ENCODE assay signal across 8 cellular contexts in genomic region chr6:83221886-83222479, GRCh38. TPM values are rescaled to one million over a fixed set of nuclear protein-coding genes. Genes with fewer than 3 reads are reported as not detected.
DNase-seq lines count a peak whose midpoint lies in the region; ATAC-seq, FAIRE-seq and TF ChIP-seq lines count a peak whose summit lies in the region.

No MANE protein-coding gene starts in this region.

- H3K4ac ChIP-seq in IMR-90 (ENCODE audit: low read depth, low read length), result no peak overlapping the region

- no peak overlapping the region for H2BK5ac ChIP-seq in IMR-90 (ENCODE audit: low read depth, low read length, poor library complexity, severe bottlenecking)

- H3K9me3 ChIP-seq in IMR-90 (ENCODE audit: control insufficient read depth, insufficient read depth, low read length), result no peaks in the 10 kb centered on the region
- H3K9me3 ChIP-seq in Peyer's patch, result no peaks in the 10 kb centered on the region
- no peaks in the 10 kb centered on the region for H3K9me3 ChIP-seq in small intestine (ENCODE audit: control insufficient read depth, low read depth)

- TF ChIP-seq POLR2A in IMR-90 (IDR thresholded peaks at IDR 0.05; ENCODE audit: low read depth, low read length), result peak; percentile 49
- no peak for TF ChIP-seq POLR2A in Peyer's patch (IDR thresholded peaks at IDR 0.05)

- no peak overlapping the region for H2BK20ac ChIP-seq in IMR-90 (ENCODE audit: low read depth, low read length)

- POLR2A ChIA-PET in IMR-90 (lab: Charles Lee; ENCODE audit: unreplicated experiment), result no interaction called here

- no peak overlapping the region for H4K8ac ChIP-seq in IMR-90 (ENCODE audit: low read depth in 2 of 2, low read length in 2 of 2)

- H3K4me3 ChIP-seq in IMR-90 (ENCODE audit: insufficient read depth, low read depth, low read length), result no peak overlapping the region
- no peak overlapping the region for H3K4me3 ChIP-seq in Peyer's patch
- H3K4me3 ChIP-seq in fibroblast of pulmonary artery (replicated peaks; ENCODE audit: low read depth, low read length), result no peak overlapping the region
- no peak overlapping the region for H3K4me3 ChIP-seq in small intestine (ENCODE audit: low read depth in 1 of 2, low read length in 2 of 2)

- H2BK120ac ChIP-seq in IMR-90 (ENCODE audit: low read depth, low read length), result no peak overlapping the region

- no peak overlapping the region for H3K23ac ChIP-seq in IMR-90 (ENCODE audit: low read depth, low read length)

- H3K4me2 ChIP-seq in IMR-90 (ENCODE audit: low read depth, low read length), result no peak overlapping the region

- no peak overlapping the region for H2BK15ac ChIP-seq in IMR-90 (ENCODE audit: low read depth, low read length)

- dilution Hi-C loops in IMR-90 (cut with HindIII; ENCODE audit: low sequenced_read_pairs, unreplicated experiment), result loop anchor here (25.0 kb wide), 1 partner anchor 290 kb away; the partner anchor contains the start of gene PRSS35

- no peak overlapping the region for H2AFZ ChIP-seq in IMR-90 (replicated peaks; ENCODE audit: low read length, poor library complexity)

- H4K91ac ChIP-seq in IMR-90 (ENCODE audit: insufficient read depth, low read depth, low read length), result no peak overlapping the region

- no peaks in the 10 kb centered on the region for H3K79me1 ChIP-seq in IMR-90 (ENCODE audit: low read depth in 1 of 2, low read length in 2 of 2)

- 75% methylated on average over 1 of the region's 3 CpGs; no CpG with 5 or more reads in 1 of the 2 experiments for WGBS in IMR-90 (ENCODE audit: extremely low coverage in 2 of 2, insufficient read length in 1 of 2), 2 experiments
- WGBS in small intestine, 3 donors, result 28 to 55% (median 43%) methylated on average over 3 of the region's 3 CpGs

- no peak overlapping the region for H3K18ac ChIP-seq in IMR-90 (ENCODE audit: low read depth, low read length)

- H3K9ac ChIP-seq in IMR-90 (ENCODE audit: low read depth, low read length), result no peak overlapping the region

- TF ChIP-seq CTCF in IMR-90 (conservative IDR thresholded peaks at IDR 0.05; ENCODE audit: low read depth, low read length) (peak; percentile 63), Peyer's patch (IDR thresholded peaks at IDR 0.05) (peak in 4 of 6 experiments; percentile 46 to 59 (median 52)), fibroblast of pulmonary artery (IDR thresholded peaks at IDR 0.05; ENCODE audit: low read length, missing control alignments) (peak; percentile 48)

- H3K4me1 ChIP-seq in IMR-90 (ENCODE audit: control insufficient read depth, insufficient read depth, low read length), result peaks cover 5% of the 10 kb centered on the region
- no peaks in the 10 kb centered on the region for H3K4me1 ChIP-seq in Peyer's patch
- no peaks in the 10 kb centered on the region for H3K4me1 ChIP-seq in small intestine (ENCODE audit: control insufficient read depth in 2 of 2, insufficient read depth in 1 of 2, low read depth in 1 of 2, low read length in 1 of 2)

- peak; percentile 67 for TF ChIP-seq RAD21 in IMR-90 (IDR thresholded peaks at IDR 0.05; ENCODE audit: low read length)

- no peak overlapping the region for H2AK9ac ChIP-seq in IMR-90 (replicated peaks; ENCODE audit: low read depth, low read length, poor library complexity)

- DNase-seq in NCI-H2107 treated with DMSO at 0.1 percent for 48 hours (lab: John Stamatoyannopoulos, UW; ENCODE audit: unreplicated experiment) (peak; percentile 19), NCI-H2107 (lab: John Stamatoyannopoulos, UW) (no peak), IMR-90 (peak; percentile 54), Peyer's patch (no peak), fibroblast of pulmonary artery (ENCODE audit: low read depth) (peak; percentile 73), small intestine (peak; percentile 36), amygdala (lab: John Stamatoyannopoulos, UW) (no peak)

- H3K9me1 ChIP-seq in IMR-90 (ENCODE audit: insufficient read depth, low read length), result peaks cover 3% of the 10 kb centered on the region; the same call in 1 of the 2 replicates

- ATAC-seq in IMR-90 (ENCODE audit: low read depth) (0 out of 2 replicates have a peak, but pooled peaks have one; percentile 19), GM19467 (IDR thresholded peaks at IDR 0.05; ENCODE audit: unreplicated experiment) (no peak)

- no peaks in the 10 kb centered on the region for H3K27me3 ChIP-seq in IMR-90 (ENCODE audit: control insufficient read depth, insufficient read depth, low read length)
- no peaks in the 10 kb centered on the region for H3K27me3 ChIP-seq in Peyer's patch
- no peaks in the 10 kb centered on the region for H3K27me3 ChIP-seq in small intestine (ENCODE audit: control insufficient read depth in 2 of 2, insufficient read depth in 2 of 2, low read length in 2 of 2)

- CTCF ChIA-PET in IMR-90 (lab: Yijun Ruan, JAX), result interaction anchor here (0.5 to 4.0 kb wide), 19 partner anchors 12 to 960 kb away, joined by 3 to 47 read pairs (median 3); partner anchors contain the start of genes DOP1A and PRSS35

- H3K36me3 ChIP-seq in IMR-90 (ENCODE audit: control insufficient read depth, insufficient read depth, low read length) (no peaks in the 10 kb centered on the region), Peyer's patch (no peaks in the 10 kb centered on the region), small intestine (ENCODE audit: control insufficient read depth in 2 of 2, insufficient read depth in 2 of 2, low read length in 2 of 2) (peaks cover 0 to 3% of the 10 kb centered on the region in 2 donors)

- H3K14ac ChIP-seq in IMR-90 (replicated peaks; ENCODE audit: low read depth, low read length), result no peak overlapping the region

- in situ Hi-C loops in IMR-90 (cut with MboI; ENCODE audit: low sequenced_read_pairs), result loop anchor here (5.0 kb wide), 1 partner anchor 295 kb away; no protein-coding TSS in a partner anchor

- H2AK5ac ChIP-seq in IMR-90 (ENCODE audit: low read depth, low read length), result no peak overlapping the region

- BruUV-seq in IMR-90 (replicated peaks; lab: Mats Ljungman, UMichigan), result no TSS peak

- H4K5ac ChIP-seq in IMR-90 (ENCODE audit: low read depth, low read length), result no peak overlapping the region

- peak; percentile 64 for FAIRE-seq in small intestine (lab: Jason Lieb, UNC)

- H3K56ac ChIP-seq in IMR-90 (ENCODE audit: extremely low read depth, insufficient read depth, low read length), result no peak overlapping the region

- intact Hi-C loops in IMR-90 (cut with micrococcal nuclease), result loop anchor here (1.0 to 5.0 kb wide), 4 partner anchors 159 to 290 kb away; partner anchors contain the start of genes ME1 and PRSS35

- H4K20me1 ChIP-seq in IMR-90 (ENCODE audit: insufficient read depth, low read length), result no peaks in the 10 kb centered on the region

- H3K27ac ChIP-seq in IMR-90 (ENCODE audit: insufficient read depth, low read length), result no peak overlapping the region
- H3K27ac ChIP-seq in Peyer's patch, result no peak overlapping the region
- H3K27ac ChIP-seq in small intestine (ENCODE audit: low read depth in 1 of 2, low read length in 1 of 2), result no peak overlapping the region

TF ChIP-seq in IMR-90, 13 proteins besides CTCF, POLR2A, EP300 and RAD21:
- TF ChIP-seq SMC3 (IDR thresholded peaks at IDR 0.05; ENCODE audit: low read depth, low read length) (peak; percentile 47), CEBPB (IDR thresholded peaks at IDR 0.05; ENCODE audit: low read depth, low read length) (no peak), CHD1 (IDR thresholded peaks at IDR 0.05; ENCODE audit: low read depth, low read length) (no peak)

RNA-seq across cellular contexts. Expression of gene RWDD2A, which starts 28.8 kb away (rescaled TPM):
- total RNA-seq in IMR-90 (2012; rRNA removed) (3.9 and 4.7 TPM in 2 replicates), Peyer's patch (1 to 10 TPM; 2.5 to 3.1 (median 2.7) TPM)
- polyA plus RNA-seq in IMR-90 (2012; rRNA removed) (3.5 and 4.1 TPM in 2 replicates), small intestine (1 to 10 TPM; 1.1 to 1.7 (median 1.4) TPM)
- 0.98 and 1.2 TPM in 2 replicates for polyA plus RNA-seq in IMR-90 (2012; cell fraction: cytosol; rRNA removed)
- polyA plus RNA-seq in IMR-90 (2012; cell fraction: nucleus; rRNA removed; ENCODE audit: low replicate concordance), result 1.5 and 9.5 TPM in 2 replicates

RNA-seq across cellular contexts. Expression of gene PGM3, which starts 28.9 kb away (rescaled TPM):
- total RNA-seq in IMR-90 (2012; rRNA removed) (223 and 336 TPM in 2 replicates), Peyer's patch (10 to 100 TPM; 16.0 to 30.0 (median 26.1) TPM)
- polyA plus RNA-seq in IMR-90 (2012; rRNA removed) (64.3 and 68.4 TPM in 2 replicates), small intestine (10 to 100 TPM in 1 of 3 donors, 1 to 10 TPM in 2; 7.3 to 15.3 (median 7.8) TPM)
- polyA plus RNA-seq in IMR-90 (2012; cell fraction: cytosol; rRNA removed), result 10.0 and 14.5 TPM in 2 replicates
- 12.8 and 124 TPM in 2 replicates for polyA plus RNA-seq in IMR-90 (2012; cell fraction: nucleus; rRNA removed; ENCODE audit: low replicate concordance)

Comparison
In these comparisons a context has a peak if more than half of its experiments do, and no peak if none do; other contexts are left out.
1. DNase-seq: peak in NCI-H2107 treated with DMSO at 0.1 percent for 48 hours (single experiment), IMR-90 (single experiment), fibroblast of pulmonary artery (single experiment) and small intestine (single experiment); none in NCI-H2107 (single experiment), Peyer's patch (0 of 3) and amygdala (0 of 56).
2. Peak in every context shown above with its lines, with median percentiles within 50 percentile points of each other: CTCF ChIP-seq.